ENCODE assay signal across 1 cellular context in the genomic region with DNA sequence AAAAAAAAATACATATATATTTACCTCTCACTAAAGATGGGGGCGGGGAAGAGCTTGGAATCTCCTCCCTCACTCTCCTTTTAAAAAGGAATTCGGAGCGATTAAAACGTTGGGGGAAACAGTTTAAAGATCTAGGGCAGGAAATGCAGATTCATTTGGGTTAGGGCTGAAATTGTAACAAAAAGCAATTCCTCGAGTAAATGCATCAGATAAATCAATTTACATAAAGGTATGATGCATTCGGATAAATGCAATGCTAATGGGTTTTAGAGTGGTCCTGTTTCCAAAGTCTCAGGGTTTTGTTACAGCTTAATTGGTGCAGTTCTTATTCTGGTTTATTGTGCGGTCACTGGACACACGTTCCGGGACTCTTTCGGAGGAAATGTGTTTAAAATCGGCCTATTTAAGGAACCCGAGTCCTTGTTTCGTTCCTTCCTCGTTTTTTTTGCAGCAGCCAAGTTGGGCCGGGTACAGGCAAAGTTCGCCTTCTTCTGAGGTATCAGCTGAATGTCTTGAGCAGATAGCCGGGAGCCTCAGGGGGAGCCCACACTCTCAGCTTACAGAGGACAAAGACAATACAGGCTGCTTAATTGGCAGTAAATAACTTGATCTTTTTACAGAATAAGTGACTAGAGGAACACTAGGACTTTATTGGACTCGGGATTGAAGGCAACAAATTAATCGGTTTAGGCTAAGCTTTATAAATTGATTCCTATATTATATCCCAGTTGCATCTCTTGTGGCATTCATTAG.
A peak's percentile ranks its signal among the peaks of the same experiment; 100 is the strongest.
TF ChIP-seq lines count a peak whose summit lies in the region.

No MANE protein-coding gene starts in this region.

TF ChIP-seq in HEK293, 187 proteins besides CTCF, POLR2A, EP300 and RAD21 (continued from another document and continues in another):
- TF ChIP-seq PRDM10 (tag by site-specific recombination; IDR thresholded peaks at IDR 0.05) (no peak), HOXD13 (CRISPR knock-in tag; IDR thresholded peaks at IDR 0.05; ENCODE audit: borderline replicate concordance) (no peak), PRDM1 (tag by site-specific recombination; IDR thresholded peaks at IDR 0.05) (no peak), MEIS1 (CRISPR knock-in tag; IDR thresholded peaks at IDR 0.05; ENCODE audit: borderline replicate concordance) (no peak), PATZ1 (tag by site-specific recombination; IDR thresholded peaks at IDR 0.05) (no peak), GLI4 (tag by site-specific recombination; IDR thresholded peaks at IDR 0.05) (no peak), KLF8 (tag by site-specific recombination; IDR thresholded peaks at IDR 0.05) (0 out of 2 replicates have a peak, but pooled peaks have one; percentile 11), ZSCAN5A (tag by site-specific recombination; IDR thresholded peaks at IDR 0.05) (no peak), ZNF324 (tag by site-specific recombination; IDR thresholded peaks at IDR 0.05) (no peak), ZNF792 (tag by site-specific recombination; IDR thresholded peaks at IDR 0.05) (no peak), ZNF701 (tag by site-specific recombination; IDR thresholded peaks at IDR 0.05) (no peak), ZNF354C (tag by site-specific recombination; IDR thresholded peaks at IDR 0.05; ENCODE audit: borderline replicate concordance, low read depth) (no peak), ZFP69B (tag by site-specific recombination; IDR thresholded peaks at IDR 0.05) (peak; percentile 87), ZNF514 (tag by site-specific recombination; IDR thresholded peaks at IDR 0.05) (no peak), ZNF274 (IDR thresholded peaks at IDR 0.05; ENCODE audit: low read length) (no peak), ZNF274 (tag by site-specific recombination; IDR thresholded peaks at IDR 0.05; ENCODE audit: borderline replicate concordance) (no peak), ZNF121 (tag by site-specific recombination; IDR thresholded peaks at IDR 0.05) (no peak), KLF1 (tag by site-specific recombination; IDR thresholded peaks at IDR 0.05) (no peak), ZXDB (tag by site-specific recombination; IDR thresholded peaks at IDR 0.05) (no peak), ZNF555 (tag by site-specific recombination; conservative IDR thresholded peaks at IDR 0.05) (no peak), ZEB2 (tag by site-specific recombination; IDR thresholded peaks at IDR 0.05) (peak; percentile 74), ZNF184 (tag by site-specific recombination; IDR thresholded peaks at IDR 0.05) (no peak), ZNF433 (tag by site-specific recombination; IDR thresholded peaks at IDR 0.05; ENCODE audit: low read depth) (no peak), ZNF335 (tag by site-specific recombination; conservative IDR thresholded peaks at IDR 0.05) (no peak; the same call in 1 of the 2 replicates), FEZF1 (tag by site-specific recombination; IDR thresholded peaks at IDR 0.05) (peak; percentile 28; the same call in 1 of the 2 replicates), HIC1 (tag by site-specific recombination; IDR thresholded peaks at IDR 0.05) (peak; percentile 51; the same call in 1 of the 2 replicates), ZSCAN4 (tag by site-specific recombination; IDR thresholded peaks at IDR 0.05) (no peak), ZNF704 (tag by site-specific recombination; IDR thresholded peaks at IDR 0.05) (no peak), ZNF629 (tag by site-specific recombination; IDR thresholded peaks at IDR 0.05) (peak; percentile 42; the same call in 1 of the 2 replicates), ZNF791 (tag by site-specific recombination; IDR thresholded peaks at IDR 0.05) (no peak), ZNF600 (tag by site-specific recombination; IDR thresholded peaks at IDR 0.05) (no peak), ZNF677 (tag by site-specific recombination; IDR thresholded peaks at IDR 0.05) (no peak)
- TF ChIP-seq, protein P1, sequence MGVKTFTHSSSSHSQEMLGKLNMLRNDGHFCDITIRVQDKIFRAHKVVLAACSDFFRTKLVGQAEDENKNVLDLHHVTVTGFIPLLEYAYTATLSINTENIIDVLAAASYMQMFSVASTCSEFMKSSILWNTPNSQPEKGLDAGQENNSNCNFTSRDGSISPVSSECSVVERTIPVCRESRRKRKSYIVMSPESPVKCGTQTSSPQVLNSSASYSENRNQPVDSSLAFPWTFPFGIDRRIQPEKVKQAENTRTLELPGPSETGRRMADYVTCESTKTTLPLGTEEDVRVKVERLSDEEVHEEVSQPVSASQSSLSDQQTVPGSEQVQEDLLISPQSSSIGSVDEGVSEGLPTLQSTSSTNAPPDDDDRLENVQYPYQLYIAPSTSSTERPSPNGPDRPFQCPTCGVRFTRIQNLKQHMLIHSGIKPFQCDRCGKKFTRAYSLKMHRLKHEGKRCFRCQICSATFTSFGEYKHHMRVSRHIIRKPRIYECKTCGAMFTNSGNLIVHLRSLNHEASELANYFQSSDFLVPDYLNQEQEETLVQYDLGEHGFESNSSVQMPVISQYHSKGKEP (tag by site-specific recombination; IDR thresholded peaks at IDR 0.05): peak; percentile 98
- TF ChIP-seq, protein P2, sequence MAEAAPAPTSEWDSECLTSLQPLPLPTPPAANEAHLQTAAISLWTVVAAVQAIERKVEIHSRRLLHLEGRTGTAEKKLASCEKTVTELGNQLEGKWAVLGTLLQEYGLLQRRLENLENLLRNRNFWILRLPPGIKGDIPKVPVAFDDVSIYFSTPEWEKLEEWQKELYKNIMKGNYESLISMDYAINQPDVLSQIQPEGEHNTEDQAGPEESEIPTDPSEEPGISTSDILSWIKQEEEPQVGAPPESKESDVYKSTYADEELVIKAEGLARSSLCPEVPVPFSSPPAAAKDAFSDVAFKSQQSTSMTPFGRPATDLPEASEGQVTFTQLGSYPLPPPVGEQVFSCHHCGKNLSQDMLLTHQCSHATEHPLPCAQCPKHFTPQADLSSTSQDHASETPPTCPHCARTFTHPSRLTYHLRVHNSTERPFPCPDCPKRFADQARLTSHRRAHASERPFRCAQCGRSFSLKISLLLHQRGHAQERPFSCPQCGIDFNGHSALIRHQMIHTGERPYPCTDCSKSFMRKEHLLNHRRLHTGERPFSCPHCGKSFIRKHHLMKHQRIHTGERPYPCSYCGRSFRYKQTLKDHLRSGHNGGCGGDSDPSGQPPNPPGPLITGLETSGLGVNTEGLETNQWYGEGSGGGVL (tag by site-specific recombination; IDR thresholded peaks at IDR 0.05): no peak
- TF ChIP-seq, protein P3, sequence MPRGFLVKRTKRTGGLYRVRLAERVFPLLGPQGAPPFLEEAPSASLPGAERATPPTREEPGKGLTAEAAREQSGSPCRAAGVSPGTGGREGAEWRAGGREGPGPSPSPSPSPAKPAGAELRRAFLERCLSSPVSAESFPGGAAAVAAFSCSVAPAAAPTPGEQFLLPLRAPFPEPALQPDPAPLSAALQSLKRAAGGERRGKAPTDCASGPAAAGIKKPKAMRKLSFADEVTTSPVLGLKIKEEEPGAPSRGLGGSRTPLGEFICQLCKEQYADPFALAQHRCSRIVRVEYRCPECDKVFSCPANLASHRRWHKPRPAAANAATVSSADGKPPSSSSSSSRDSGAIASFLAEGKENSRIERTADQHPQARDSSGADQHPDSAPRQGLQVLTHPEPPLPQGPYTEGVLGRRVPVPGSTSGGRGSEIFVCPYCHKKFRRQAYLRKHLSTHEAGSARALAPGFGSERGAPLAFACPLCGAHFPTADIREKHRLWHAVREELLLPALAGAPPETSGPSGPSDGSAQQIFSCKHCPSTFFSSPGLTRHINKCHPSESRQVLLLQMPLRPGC (tag by site-specific recombination; IDR thresholded peaks at IDR 0.05): peak; percentile 85
- TF ChIP-seq, protein P4, sequence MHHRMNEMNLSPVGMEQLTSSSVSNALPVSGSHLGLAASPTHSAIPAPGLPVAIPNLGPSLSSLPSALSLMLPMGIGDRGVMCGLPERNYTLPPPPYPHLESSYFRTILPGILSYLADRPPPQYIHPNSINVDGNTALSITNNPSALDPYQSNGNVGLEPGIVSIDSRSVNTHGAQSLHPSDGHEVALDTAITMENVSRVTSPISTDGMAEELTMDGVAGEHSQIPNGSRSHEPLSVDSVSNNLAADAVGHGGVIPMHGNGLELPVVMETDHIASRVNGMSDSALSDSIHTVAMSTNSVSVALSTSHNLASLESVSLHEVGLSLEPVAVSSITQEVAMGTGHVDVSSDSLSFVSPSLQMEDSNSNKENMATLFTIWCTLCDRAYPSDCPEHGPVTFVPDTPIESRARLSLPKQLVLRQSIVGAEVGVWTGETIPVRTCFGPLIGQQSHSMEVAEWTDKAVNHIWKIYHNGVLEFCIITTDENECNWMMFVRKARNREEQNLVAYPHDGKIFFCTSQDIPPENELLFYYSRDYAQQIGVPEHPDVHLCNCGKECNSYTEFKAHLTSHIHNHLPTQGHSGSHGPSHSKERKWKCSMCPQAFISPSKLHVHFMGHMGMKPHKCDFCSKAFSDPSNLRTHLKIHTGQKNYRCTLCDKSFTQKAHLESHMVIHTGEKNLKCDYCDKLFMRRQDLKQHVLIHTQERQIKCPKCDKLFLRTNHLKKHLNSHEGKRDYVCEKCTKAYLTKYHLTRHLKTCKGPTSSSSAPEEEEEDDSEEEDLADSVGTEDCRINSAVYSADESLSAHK (tag by site-specific recombination; IDR thresholded peaks at IDR 0.05): no peak
